10 cellular contexts compared by ENCODE assay signal in the genomic region with DNA sequence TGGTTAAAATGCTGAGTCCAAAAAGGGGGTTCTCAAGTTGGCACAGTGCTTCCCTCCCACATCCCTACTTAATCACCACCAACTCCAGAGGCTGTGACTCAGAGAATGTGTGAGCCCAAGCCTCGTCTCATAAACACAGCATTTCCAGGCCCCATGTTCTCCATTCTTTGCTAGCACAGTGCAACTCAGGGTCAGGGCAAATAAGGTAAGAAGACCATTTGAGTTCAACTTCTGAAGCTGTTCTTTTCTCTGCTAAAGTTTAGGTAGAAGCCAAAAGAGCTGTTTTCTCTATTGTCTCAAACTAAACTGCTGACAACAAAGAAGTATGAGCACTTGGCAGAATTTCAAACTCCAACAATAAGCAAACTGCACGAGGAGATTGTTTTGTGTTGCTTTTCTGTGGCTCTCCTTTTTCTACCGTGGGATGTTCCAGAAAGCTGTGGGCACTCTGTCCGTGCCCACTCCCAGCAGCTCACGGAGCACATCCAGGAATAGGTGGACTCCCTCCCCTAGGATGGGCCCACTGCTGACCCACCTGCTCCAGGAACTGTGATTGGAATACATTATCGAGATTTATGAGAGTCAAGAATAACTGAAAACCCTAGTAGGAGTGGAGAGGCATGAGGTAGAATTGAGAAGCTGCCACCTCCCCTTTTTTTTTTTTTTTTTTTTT.
A peak's percentile ranks its signal among the peaks of the same experiment; 100 is the strongest.
DNase-seq lines count a peak whose midpoint lies in the region; ATAC-seq and TF ChIP-seq lines count a peak whose summit lies in the region.
"Had no signal": no experiment of that assay in that cellular context is flagged by ENCODE, and none has a peak within 500 bp of the region (broad histone marks: within the 10 kb centered on the region; RNA-seq: fewer than 3 reads in every experiment).

No MANE protein-coding gene starts in this region.

- no peaks in the 10 kb centered on the region for H3K36me3 ChIP-seq in brain microvascular endothelial cell (replicated peaks)

- no peak for TF ChIP-seq CTCF in brain microvascular endothelial cell (IDR thresholded peaks at IDR 0.05; ENCODE audit: low read depth, low read length, missing control alignments)

- H3K4me3 ChIP-seq in brain microvascular endothelial cell (ENCODE audit: low read depth, low read length), result no peak overlapping the region

- no peaks in the 10 kb centered on the region for H3K27me3 ChIP-seq in brain microvascular endothelial cell (replicated peaks)
- no peaks in the 10 kb centered on the region for H3K27me3 ChIP-seq in layer of hippocampus (ENCODE audit: control insufficient read depth, insufficient read depth, low read length)

- in situ Hi-C loops in brain microvascular endothelial cell (cut with HindIII; ENCODE audit: low pct_ligation_motif_present, low sequenced_read_pairs), result no loop called here

- no peak for ATAC-seq in HG03045 (IDR thresholded peaks at IDR 0.05; ENCODE audit: unreplicated experiment)

- H3K27ac ChIP-seq in brain microvascular endothelial cell (peak overlapping the region; percentile 32), layer of hippocampus (ENCODE audit: low read depth, low read length) (peak overlapping the region; percentile 66), substantia nigra (ENCODE audit: low read depth, low read length, poor library complexity, severe bottlenecking) (peak overlapping the region; percentile 59)
- H3K27ac ChIP-seq: 22Rv1 had no signal

- DNase-seq in DMS 273 (lab: John Stamatoyannopoulos, UW; ENCODE audit: unreplicated experiment) (peak; percentile 2), DMS 273 treated with DMSO at 0.1 percent for 48 hours (lab: John Stamatoyannopoulos, UW) (no peak), brain microvascular endothelial cell (peak; percentile 86), substantia nigra (lab: John Stamatoyannopoulos, UW) (peak in 10 of 49 donors; percentile 9 to 62 (median 21)), NCI-H2107 treated with DMSO at 0.1 percent for 48 hours (lab: John Stamatoyannopoulos, UW; ENCODE audit: unreplicated experiment) (no peak), NOMO-1 treated with dmso at 0.1 percent for 144 hours (lab: John Stamatoyannopoulos, UW; ENCODE audit: unreplicated experiment) (no peak)
- DNase-seq: activated naive CD4-positive, alpha-beta T cell treated with anti-CD3 and anti-CD28 coated beads, Interleukin-2, amount 10 ng/mL, durations not matched to agents 7 days and 5 days had no signal

Comparison
In these comparisons a context has a peak if more than half of its experiments do, and no peak if none do; other contexts are left out.
1. DNase-seq: peak in DMS 273 (single experiment) and brain microvascular endothelial cell (single experiment); none in DMS 273 treated with DMSO at 0.1 percent for 48 hours (single experiment), NCI-H2107 treated with DMSO at 0.1 percent for 48 hours (single experiment) and NOMO-1 treated with dmso at 0.1 percent for 144 hours (single experiment).
2. Peak in every context shown above with its lines, with median percentiles within 50 percentile points of each other: H3K27ac ChIP-seq.